Comparison of ENCODE assay signal across 17 cellular contexts in genomic region chr10:46589589-46589988, GRCh38. TPM values are rescaled to one million over a fixed set of nuclear protein-coding genes. Genes with fewer than 3 reads are reported as not detected.
A peak's percentile ranks its signal among the peaks of the same experiment; 100 is the strongest.
DNase-seq lines count a peak whose midpoint lies in the region; ATAC-seq, FAIRE-seq and TF ChIP-seq lines count a peak whose summit lies in the region.
"Not testable (repeated sequence)": the region's sequence is repeated elsewhere in the genome, so short reads cannot be mapped to it uniquely, and the experiment has no call there.
"Had no signal": no experiment of that assay in that cellular context is flagged by ENCODE, and none has a peak within 500 bp of the region (broad histone marks: within the 10 kb centered on the region; RNA-seq: fewer than 3 reads in every experiment).

No MANE protein-coding gene starts in this region.

- H2AK9ac ChIP-seq in IMR-90 (replicated peaks; ENCODE audit: low read depth, low read length, poor library complexity): not testable (repeated sequence)

- not testable (repeated sequence) for H3K4me3 ChIP-seq in A549; IMR-90 (ENCODE audit: insufficient read depth, low read depth, low read length); endothelial cell of umbilical vein (replicated peaks in 1 of 3; ENCODE audit: insufficient read depth in 1 of 3, low read depth in 1 of 3, low read length in 3 of 3); keratinocyte (ENCODE audit: control insufficient read depth in 2 of 3, extremely low read depth in 1 of 3, insufficient read depth in 2 of 3, low read depth in 1 of 3, low read length in 3 of 3); lower lobe of right lung; upper lobe of right lung

- CTCF ChIA-PET in A549 (lab: Yijun Ruan, JAX); IMR-90 (lab: Yijun Ruan, JAX); endothelial cell of umbilical vein (lab: Charles Lee): not testable (repeated sequence)

- not testable (repeated sequence) for H4K20me1 ChIP-seq in IMR-90 (ENCODE audit: insufficient read depth, low read length); endothelial cell of umbilical vein (replicated peaks; ENCODE audit: control insufficient read depth, extremely low read depth, insufficient read depth, low read length); keratinocyte (ENCODE audit: control insufficient read depth, extremely low read depth, insufficient read depth, low read length)

- H3K27me3 ChIP-seq in IMR-90 (ENCODE audit: control insufficient read depth, insufficient read depth, low read length); endothelial cell of umbilical vein (ENCODE audit: control insufficient read depth in 2 of 2, insufficient read depth in 2 of 2, low read length in 2 of 2); keratinocyte (ENCODE audit: control insufficient read depth, extremely low read depth, insufficient read depth, low read length); lower lobe of right lung (ENCODE audit: low read depth); upper lobe of right lung: not testable (repeated sequence)

- H2BK5ac ChIP-seq in IMR-90 (ENCODE audit: low read depth, low read length, poor library complexity, severe bottlenecking): not testable (repeated sequence)

- H2BK15ac ChIP-seq in IMR-90 (ENCODE audit: low read depth, low read length): not testable (repeated sequence)

- H2AK5ac ChIP-seq in IMR-90 (ENCODE audit: low read depth, low read length): not testable (repeated sequence)

- H4K5ac ChIP-seq in IMR-90 (ENCODE audit: low read depth, low read length): not testable (repeated sequence)

- H3K14ac ChIP-seq in IMR-90 (replicated peaks; ENCODE audit: low read depth, low read length): not testable (repeated sequence)

- TF ChIP-seq RAD21 in A549 (conservative IDR thresholded peaks at IDR 0.05 in 1 of 2, IDR thresholded peaks at IDR 0.05 in 1 of 2); IMR-90 (IDR thresholded peaks at IDR 0.05; ENCODE audit: low read length): not testable (repeated sequence)

- H3K4me1 ChIP-seq in A549; IMR-90 (ENCODE audit: control insufficient read depth, insufficient read depth, low read length); endothelial cell of umbilical vein (ENCODE audit: control insufficient read depth, extremely low read depth, insufficient read depth, low read length); keratinocyte (ENCODE audit: control insufficient read depth, extremely low read depth, insufficient read depth, low read length); lower lobe of right lung; upper lobe of right lung: not testable (repeated sequence)

- not testable (repeated sequence) for H3K56ac ChIP-seq in IMR-90 (ENCODE audit: extremely low read depth, insufficient read depth, low read length)

- not testable (repeated sequence) for TF ChIP-seq CTCF in A549 (IDR thresholded peaks at IDR 0.05); IMR-90 (conservative IDR thresholded peaks at IDR 0.05; ENCODE audit: low read depth, low read length); endothelial cell of umbilical vein (IDR thresholded peaks at IDR 0.05; ENCODE audit: extremely low read depth in 1 of 2, insufficient read depth in 1 of 2, low read depth in 1 of 2, low read length in 2 of 2); keratinocyte (optimal IDR thresholded peaks at IDR 0.05 in 1 of 3, IDR thresholded peaks at IDR 0.05 in 1 of 3, conservative IDR thresholded peaks at IDR 0.05 in 1 of 3; ENCODE audit: extremely low read depth in 1 of 3, insufficient read depth in 2 of 3, low read length in 3 of 3); lower lobe of right lung (IDR thresholded peaks at IDR 0.05); upper lobe of right lung (IDR thresholded peaks at IDR 0.05)

- not testable (repeated sequence) for H2BK120ac ChIP-seq in IMR-90 (ENCODE audit: low read depth, low read length)

- BruUV-seq in IMR-90 (replicated peaks; lab: Mats Ljungman, UMichigan); endothelial cell of umbilical vein (replicated peaks; lab: Mats Ljungman, UMichigan): not testable (repeated sequence)

- ATAC-seq in A549 (peak; percentile 70 to 78), IMR-90 (ENCODE audit: low read depth) (peak; percentile 74), SK-N-SH treated with all-trans-retinoic acid at 6 μM for 48 hours (peak; percentile 67), lower lobe of right lung (peak; percentile 32 to 68), upper lobe of right lung (peak; percentile 50)

- not testable (repeated sequence) for H3K79me2 ChIP-seq in endothelial cell of umbilical vein (ENCODE audit: control insufficient read depth, insufficient read depth, low read length); keratinocyte (ENCODE audit: control insufficient read depth, insufficient read depth, low read length)

- no CpG with 5 or more reads among the region's 3 CpGs for WGBS in A549 (ENCODE audit: missing lambda C conversion rate)
- WGBS in IMR-90 (ENCODE audit: extremely low coverage in 2 of 2, insufficient read length in 1 of 2), 2 experiments: no CpG with 5 or more reads among the region's 3 CpGs

- H3K23ac ChIP-seq in IMR-90 (ENCODE audit: low read depth, low read length): not testable (repeated sequence)

- not testable (repeated sequence) for H2AFZ ChIP-seq in IMR-90 (replicated peaks; ENCODE audit: low read length, poor library complexity); endothelial cell of umbilical vein (ENCODE audit: low read depth, low read length); keratinocyte (ENCODE audit: control insufficient read depth, low read length)

- H4K91ac ChIP-seq in IMR-90 (ENCODE audit: insufficient read depth, low read depth, low read length): not testable (repeated sequence)

- H3K36me3 ChIP-seq in IMR-90 (ENCODE audit: control insufficient read depth, insufficient read depth, low read length); endothelial cell of umbilical vein (ENCODE audit: control insufficient read depth in 2 of 2, extremely low read depth in 1 of 2, insufficient read depth in 2 of 2, low read length in 2 of 2); keratinocyte (ENCODE audit: control insufficient read depth in 2 of 2, extremely low read depth in 1 of 2, insufficient read depth in 2 of 2, low read length in 2 of 2); lower lobe of right lung; upper lobe of right lung: not testable (repeated sequence)

- not testable (repeated sequence) for H3K18ac ChIP-seq in IMR-90 (ENCODE audit: low read depth, low read length)

- FAIRE-seq in A549 (lab: Jason Lieb, UNC) (peak; percentile 18), RCC 7860 (lab: Jason Lieb, UNC) (peak; percentile 62), endothelial cell of umbilical vein (lab: Jason Lieb, UNC) (peak; percentile 80), keratinocyte (lab: Jason Lieb, UNC) (peak; percentile 52)

- H3K4ac ChIP-seq in IMR-90 (ENCODE audit: low read depth, low read length): not testable (repeated sequence)

- not testable (repeated sequence) for H2BK20ac ChIP-seq in IMR-90 (ENCODE audit: low read depth, low read length)

- TF ChIP-seq POLR2A in A549 (IDR thresholded peaks at IDR 0.05; ENCODE audit: low read length); IMR-90 (IDR thresholded peaks at IDR 0.05; ENCODE audit: low read depth, low read length); endothelial cell of umbilical vein (IDR thresholded peaks at IDR 0.05; ENCODE audit: low read depth, low read length): not testable (repeated sequence)

- not testable (repeated sequence) for H3K27ac ChIP-seq in A549; IMR-90 (ENCODE audit: insufficient read depth, low read length); endothelial cell of umbilical vein (ENCODE audit: insufficient read depth, low read depth, low read length); keratinocyte (ENCODE audit: control insufficient read depth, insufficient read depth, low read length); lower lobe of right lung; upper lobe of right lung

- in situ Hi-C loops in IMR-90 (cut with MboI; ENCODE audit: low sequenced_read_pairs): not testable (repeated sequence)

- not testable (repeated sequence) for H3K9me3 ChIP-seq in A549; IMR-90 (ENCODE audit: control insufficient read depth, insufficient read depth, low read length); endothelial cell of umbilical vein (replicated peaks; ENCODE audit: control insufficient read depth, insufficient read depth, low read length); keratinocyte (ENCODE audit: control insufficient read depth, low read depth, low read length); lower lobe of right lung; upper lobe of right lung

- H4K8ac ChIP-seq in IMR-90 (ENCODE audit: low read depth in 2 of 2, low read length in 2 of 2): not testable (repeated sequence)

- H3K9ac ChIP-seq in IMR-90 (ENCODE audit: low read depth, low read length); endothelial cell of umbilical vein (replicated peaks; ENCODE audit: extremely low read depth, insufficient read depth, low read length); keratinocyte (ENCODE audit: control insufficient read depth, extremely low read depth, insufficient read depth, low read length): not testable (repeated sequence)

- H3K79me1 ChIP-seq in IMR-90 (ENCODE audit: low read depth in 1 of 2, low read length in 2 of 2): not testable (repeated sequence)

- intact Hi-C loops in IMR-90 (cut with micrococcal nuclease); endothelial cell of umbilical vein (cut with micrococcal nuclease); lower lobe of right lung (cut with DNase I); upper lobe of right lung (cut with DNase I): not testable (repeated sequence)

- TF ChIP-seq EP300 in A549 (IDR thresholded peaks at IDR 0.05): not testable (repeated sequence)

- not testable (repeated sequence) for DNase-seq in A549 (ENCODE audit: low read depth in 1 of 2, low spot score in 1 of 2); IMR-90; RCC 7860 (ENCODE audit: low spot score); endothelial cell of umbilical vein (ENCODE audit: low read depth, low spot score); keratinocyte (ENCODE audit: low read depth, low spot score); lower lobe of right lung; upper lobe of right lung

- POLR2A ChIA-PET in A549 (lab: Yijun Ruan, JAX); IMR-90 (lab: Charles Lee; ENCODE audit: unreplicated experiment); endothelial cell of umbilical vein (lab: Charles Lee): not testable (repeated sequence)

- H3K4me2 ChIP-seq in A549; IMR-90 (ENCODE audit: low read depth, low read length); endothelial cell of umbilical vein (ENCODE audit: insufficient read depth, low read length); keratinocyte (ENCODE audit: control insufficient read depth, extremely low read depth, insufficient read depth, low read depth, low read length): not testable (repeated sequence)

- dilution Hi-C loops in IMR-90 (cut with HindIII; ENCODE audit: low sequenced_read_pairs, unreplicated experiment); endothelial cell of umbilical vein (cut with MboI; ENCODE audit: extremely low pct_ligation_motif_present, low sequenced_read_pairs); keratinocyte (cut with MboI; ENCODE audit: extremely low pct_ligation_motif_present, low sequenced_read_pairs): not testable (repeated sequence)

- H3K9me1 ChIP-seq in IMR-90 (ENCODE audit: insufficient read depth, low read length); endothelial cell of umbilical vein (replicated peaks; ENCODE audit: control insufficient read depth, extremely low read depth, insufficient read depth, low read length); keratinocyte (ENCODE audit: control insufficient read depth, extremely low read depth, insufficient read depth, low read length): not testable (repeated sequence)

RNA-seq across cellular contexts. Expression of gene SYT15, which starts 10.7 kb away (rescaled TPM):
- polyA plus RNA-seq in A549 (2011; rRNA removed) (3.3 and 3.5 TPM in 2 replicates), A549 (2017; fragmentation: RNase III; extraction: RNeasy Plus Mini Kit Qiagen cat#74134 plus additional on column Dnase treatment) (2.8 to 3.6 TPM (median 3.2 TPM) in 3 replicates), IMR-90 (2012; rRNA removed) (0.42 and 0.68 TPM in 2 replicates), endothelial cell of umbilical vein (0.50 and 0.65 TPM in 2 replicates), keratinocyte (0.07 to 0.16 TPM (median 0.13 TPM) in 3 replicates)
- 3.5 and 4.3 TPM in 2 replicates for polyA plus RNA-seq in A549 (2012; cell fraction: cytosol; rRNA removed)
- polyA plus RNA-seq in A549 (2012; cell fraction: nucleus; rRNA removed): 4.5 and 4.8 TPM in 2 replicates
- 4.1 and 5.5 TPM in 2 replicates for polyA minus RNA-seq in A549 (2011; rRNA and poly(A)+ RNA removed)
- total RNA-seq in IMR-90 (2012; rRNA removed) (0.54 and 1.1 TPM in 2 replicates), endothelial cell of umbilical vein (0.65 and 0.75 TPM in 2 replicates), lower lobe of right lung (34.5 TPM), upper lobe of right lung (45.4 TPM)
- 0.09 and 0.25 TPM in 2 replicates for polyA plus RNA-seq in IMR-90 (2012; cell fraction: cytosol; rRNA removed)
- polyA plus RNA-seq in IMR-90 (2012; cell fraction: nucleus; rRNA removed; ENCODE audit: low replicate concordance): 0.41 and 0.94 TPM in 2 replicates
- polyA plus RNA-seq in endothelial cell of umbilical vein (2011; cell fraction: cytosol; rRNA removed): 0.31 and 0.39 TPM in 2 replicates
- polyA plus RNA-seq in endothelial cell of umbilical vein (2011; cell fraction: nucleus; rRNA removed): 1.5 and 1.8 TPM in 2 replicates
- 0.31 and 0.32 TPM in 2 replicates for polyA plus RNA-seq in endothelial cell of umbilical vein (2012)
- polyA minus RNA-seq in endothelial cell of umbilical vein (1.0 and 1.1 TPM in 2 replicates), keratinocyte (0.13 to 0.16 TPM in 2 of 3 replicates, not detected in the other)
- 0.20 TPM for polyA minus RNA-seq in endothelial cell of umbilical vein (2011; cell fraction: cytosol; rRNA and poly(A)+ RNA removed)
- polyA minus RNA-seq in endothelial cell of umbilical vein (2011; cell fraction: nucleus; rRNA and poly(A)+ RNA removed): 1.3 and 1.5 TPM in 2 replicates
- 0.16 TPM for polyA plus RNA-seq in keratinocyte (2011; ENCODE audit: low read depth)
- polyA plus RNA-seq in keratinocyte (2011; cell fraction: cytosol; rRNA removed): 0.01 and 0.06 TPM in 2 replicates
- 0.14 and 0.35 TPM in 2 replicates for polyA plus RNA-seq in keratinocyte (2011; cell fraction: nucleus; rRNA removed)
- polyA plus RNA-seq in keratinocyte (2012; ENCODE audit: low replicate concordance): 0.08 and 0.38 TPM in 2 replicates
- polyA minus RNA-seq in keratinocyte (2011; cell fraction: cytosol; rRNA and poly(A)+ RNA removed): not detected
- 0.23 and 0.32 TPM in 2 replicates for polyA minus RNA-seq in keratinocyte (2011; cell fraction: nucleus; rRNA and poly(A)+ RNA removed)
- total RNA-seq: A172, G401 had no signal

RNA-seq across cellular contexts. Expression of gene GPRIN2, which starts 33.1 kb away (rescaled TPM):
- polyA plus RNA-seq in A549 (2011; rRNA removed): 8.8 and 9.4 TPM in 2 replicates
- 17.3 and 29.5 TPM in 2 replicates for polyA plus RNA-seq in A549 (2012; cell fraction: cytosol; rRNA removed)
- polyA plus RNA-seq in A549 (2012; cell fraction: nucleus; rRNA removed): 62.0 and 88.1 TPM in 2 replicates
- 25.8 to 29.9 TPM (median 28.6 TPM) in 3 replicates for polyA plus RNA-seq in A549 (2017; fragmentation: RNase III; extraction: RNeasy Plus Mini Kit Qiagen cat#74134 plus additional on column Dnase treatment)
- polyA minus RNA-seq in A549 (2011; rRNA and poly(A)+ RNA removed): 14.3 and 17.6 TPM in 2 replicates
- under 0.01 TPM in 1 of 2 replicates, not detected in the other for total RNA-seq in IMR-90 (2012; rRNA removed)
- polyA plus RNA-seq in IMR-90 (2012; rRNA removed): not detected in 2 replicates
- not detected in 2 replicates for polyA plus RNA-seq in IMR-90 (2012; cell fraction: cytosol; rRNA removed)
- 0.11 and 0.37 TPM in 2 replicates for polyA plus RNA-seq in IMR-90 (2012; cell fraction: nucleus; rRNA removed; ENCODE audit: low replicate concordance)
- total RNA-seq in endothelial cell of umbilical vein: not detected in 2 replicates
- not detected in 2 replicates for polyA plus RNA-seq in endothelial cell of umbilical vein
- polyA plus RNA-seq in endothelial cell of umbilical vein (2011; cell fraction: cytosol; rRNA removed): not detected in 2 replicates
- polyA plus RNA-seq in endothelial cell of umbilical vein (2011; cell fraction: nucleus; rRNA removed): not detected in 2 replicates
- not detected in 2 replicates for polyA plus RNA-seq in endothelial cell of umbilical vein (2012)
- not detected in 2 replicates for polyA minus RNA-seq in endothelial cell of umbilical vein
- not detected for polyA minus RNA-seq in endothelial cell of umbilical vein (2011; cell fraction: cytosol; rRNA and poly(A)+ RNA removed)
- not detected in 2 replicates for polyA minus RNA-seq in endothelial cell of umbilical vein (2011; cell fraction: nucleus; rRNA and poly(A)+ RNA removed)
- 0.03 to 0.42 TPM (median 0.08 TPM) in 3 replicates for polyA plus RNA-seq in keratinocyte
- 0.52 TPM for polyA plus RNA-seq in keratinocyte (2011; ENCODE audit: low read depth)
- 0.07 and 0.38 TPM in 2 replicates for polyA plus RNA-seq in keratinocyte (2011; cell fraction: cytosol; rRNA removed)
- 0.37 and 0.79 TPM in 2 replicates for polyA plus RNA-seq in keratinocyte (2011; cell fraction: nucleus; rRNA removed)
- 0.30 and 0.93 TPM in 2 replicates for polyA plus RNA-seq in keratinocyte (2012; ENCODE audit: low replicate concordance)
- polyA minus RNA-seq in keratinocyte: 0.16 to 0.69 TPM (median 0.52 TPM) in 3 replicates
- polyA minus RNA-seq in keratinocyte (2011; cell fraction: cytosol; rRNA and poly(A)+ RNA removed): not detected
- polyA minus RNA-seq in keratinocyte (2011; cell fraction: nucleus; rRNA and poly(A)+ RNA removed): 0.47 and 0.84 TPM in 2 replicates
- 42.1 TPM for total RNA-seq in lower lobe of right lung
- 56.2 TPM for total RNA-seq in upper lobe of right lung
- total RNA-seq: A172; A673; CD4-positive, alpha-beta memory T cell; CD4-positive, CD25-positive, alpha-beta regulatory T cell; CD8-positive, alpha-beta memory T cell; G401 had no signal
- polyA plus RNA-seq: AG04450; CD14-positive monocyte; CD4-positive, alpha-beta memory T cell; CD4-positive, CD25-positive, alpha-beta regulatory T cell; CD8-positive, alpha-beta memory T cell; GM12878 had no signal

Comparison
In these comparisons a context has a peak if more than half of its experiments do, and no peak if none do; other contexts are left out.
1. RNA of gene SYT15, which starts 10.7 kb away (total RNA-seq): 45.4 TPM in upper lobe of right lung (single experiment) and 34.5 TPM in lower lobe of right lung (single experiment); 0.65 to 0.75 TPM in endothelial cell of umbilical vein and 0.54 to 1.1 TPM in IMR-90; every median in the first group is over 10 times any median in the second.
2. RNA of gene GPRIN2, which starts 33.1 kb away (total RNA-seq): 56.2 TPM in upper lobe of right lung (single experiment) and 42.1 TPM in lower lobe of right lung (single experiment); under 0.01 TPM in IMR-90 and not detected in endothelial cell of umbilical vein; every median in the first group is over 10 times any median in the second.
3. Peak in every context shown above with its lines, with median percentiles within 50 percentile points of each other: ATAC-seq.